ENCODE assay signal across 7 cellular contexts in the genomic region with DNA sequence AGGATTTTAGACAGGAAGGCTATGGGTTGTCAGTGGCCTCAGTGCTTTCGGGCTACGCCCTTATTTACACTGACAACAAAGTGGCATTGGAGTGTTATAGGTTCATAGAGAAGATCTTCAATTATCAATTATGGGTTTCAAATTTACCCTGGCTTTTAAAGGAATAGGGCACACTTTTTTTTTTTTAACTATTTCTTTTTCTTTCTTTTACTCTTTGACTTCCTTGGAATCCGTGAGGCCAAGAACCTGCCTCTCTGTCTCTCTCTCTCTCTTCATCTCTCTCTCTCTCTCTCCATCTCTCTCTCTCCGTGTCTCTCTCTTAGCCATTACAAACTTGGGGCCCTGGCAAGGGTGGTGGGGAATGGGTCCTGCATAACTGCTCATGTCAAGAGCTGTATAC. TPM values are rescaled to one million over a fixed set of nuclear protein-coding genes. Genes with fewer than 3 reads are reported as not detected.
"Had no signal": no experiment of that assay in that cellular context is flagged by ENCODE, and none has a peak within 500 bp of the region (broad histone marks: within the 10 kb centered on the region; RNA-seq: fewer than 3 reads in every experiment).

A gene (plus strand): TSS at position 301 of the 400 bp plus-strand sequence. CDS start 327 bp downstream, outside the sequence.

RNA-seq across cellular contexts. Expression of the gene that starts here (rescaled TPM):
- total RNA-seq: naive thymus-derived CD8-positive, alpha-beta T cell; natural killer cell treated with Interleukin-12 subunit alpha and Interleukin-12 subunit beta and Interleukin-15 and Interleukin-18, amount 100 ng/mL, for 72 hours; omental fat pad; osteocyte; pulmonary artery endothelial cell; sciatic nerve; upper lobe of right lung had no signal
- polyA plus RNA-seq: naive thymus-derived CD8-positive, alpha-beta T cell had no signal
